ENCODE assay signal across 1 cellular context in genomic region chr1:89910780-89911179, GRCh38.
A peak's percentile ranks its signal among the peaks of the same experiment; 100 is the strongest.
TF ChIP-seq lines count a peak whose summit lies in the region.

No MANE protein-coding gene starts in this region.

TF ChIP-seq in H1, 55 proteins besides CTCF, POLR2A, EP300 and RAD21 (continued from another document):
- no peak for TF ChIP-seq GTF2F1 (IDR thresholded peaks at IDR 0.05; ENCODE audit: borderline replicate concordance, low read depth, low read length)
- 0 out of 2 replicates have a peak, but pooled peaks have one; percentile 25 for TF ChIP-seq TBP (IDR thresholded peaks at IDR 0.05; ENCODE audit: low read depth, low read length)
- TF ChIP-seq TAF1 (IDR thresholded peaks at IDR 0.05; ENCODE audit: low read depth, low read length) = no peak
- no peak for TF ChIP-seq SIRT6 (IDR thresholded peaks at IDR 0.05; ENCODE audit: low read length)
- TF ChIP-seq EGR1 (IDR thresholded peaks at IDR 0.05; ENCODE audit: borderline replicate concordance, low read depth, low read length) = no peak
- TF ChIP-seq CHD2 (IDR thresholded peaks at IDR 0.05; ENCODE audit: low read length) = no peak
- no peak for TF ChIP-seq CEBPB (IDR thresholded peaks at IDR 0.05; ENCODE audit: low read depth, low read length)
- 0 out of 2 replicates have a peak, but pooled peaks have one; percentile 5 for TF ChIP-seq SIX5 (IDR thresholded peaks at IDR 0.05; ENCODE audit: low read depth, low read length)
- no peak for TF ChIP-seq NRF1 (IDR thresholded peaks at IDR 0.05; ENCODE audit: low read depth, low read length)
- no peak for TF ChIP-seq KDM4A (IDR thresholded peaks at IDR 0.05; ENCODE audit: low read depth, low read length, severe bottlenecking)
- no peak for TF ChIP-seq RXRA (IDR thresholded peaks at IDR 0.05; ENCODE audit: insufficient read depth, low read depth, low read length)
- TF ChIP-seq PHF8 (conservative IDR thresholded peaks at IDR 0.05; ENCODE audit: low read depth, low read length) = no peak
- TF ChIP-seq SUZ12 (IDR thresholded peaks at IDR 0.05; ENCODE audit: low read length) = no peak
- TF ChIP-seq, protein P1, sequence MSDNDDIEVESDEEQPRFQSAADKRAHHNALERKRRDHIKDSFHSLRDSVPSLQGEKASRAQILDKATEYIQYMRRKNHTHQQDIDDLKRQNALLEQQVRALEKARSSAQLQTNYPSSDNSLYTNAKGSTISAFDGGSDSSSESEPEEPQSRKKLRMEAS (IDR thresholded peaks at IDR 0.05) = no peak
- TF ChIP-seq POLR2AphosphoS5 (IDR thresholded peaks at IDR 0.05; ENCODE audit: low read depth, low read length) = no peak
- no peak for TF ChIP-seq RNF2 (IDR thresholded peaks at IDR 0.05; ENCODE audit: borderline replicate concordance, low read depth, low read length, missing control alignments, poor library complexity, severe bottlenecking)
- TF ChIP-seq TAF7 (optimal IDR thresholded peaks at IDR 0.05; ENCODE audit: borderline replicate concordance, low read depth, low read length) = no peak
- TF ChIP-seq TEAD4 (IDR thresholded peaks at IDR 0.05; ENCODE audit: low read depth, low read length) = peak; percentile 70
- no peak for TF ChIP-seq CREB1 (IDR thresholded peaks at IDR 0.05)
- no peak for TF ChIP-seq CBX8 (IDR thresholded peaks at IDR 0.05; ENCODE audit: borderline replicate concordance, low read depth, low read length)
- no peak for TF ChIP-seq HDAC6 (IDR thresholded peaks at IDR 0.05; ENCODE audit: low read depth, low read length)
- no peak for TF ChIP-seq USF2 (IDR thresholded peaks at IDR 0.05; ENCODE audit: low read length)
- no peak for TF ChIP-seq CHD7 (IDR thresholded peaks at IDR 0.05; ENCODE audit: insufficient replicate concordance, low read length)
- no peak for TF ChIP-seq GABPA (IDR thresholded peaks at IDR 0.05; ENCODE audit: borderline replicate concordance, insufficient read depth, low read length)
- no peak for TF ChIP-seq KDM1A (IDR thresholded peaks at IDR 0.05; ENCODE audit: borderline replicate concordance, low read length)
